In the genomic region with DNA sequence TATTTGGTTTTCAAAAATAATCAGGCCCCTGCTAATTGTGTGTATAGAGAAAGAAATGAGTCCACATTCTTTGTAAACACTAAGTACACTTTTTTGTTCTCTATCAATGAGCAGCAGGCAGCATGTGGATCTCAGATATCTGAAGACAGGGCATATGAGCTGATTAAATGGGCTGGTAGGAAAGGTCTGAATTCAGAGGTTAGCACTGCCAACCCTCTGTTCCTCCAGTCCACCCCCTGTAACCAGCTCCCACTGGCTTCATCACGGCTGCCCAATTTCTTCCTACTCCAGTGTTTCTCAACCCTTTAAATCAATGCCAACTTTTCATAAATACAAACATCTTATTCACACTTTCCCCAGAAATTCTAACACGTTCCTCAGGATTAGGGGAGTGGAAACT, we compare ENCODE assay signal across 29 cellular contexts.
"Had no signal": no experiment of that assay in that cellular context is flagged by ENCODE, and none has a peak within 500 bp of the region (broad histone marks: within the 10 kb centered on the region; RNA-seq: fewer than 3 reads in every experiment).

No MANE protein-coding gene starts in this region.

- DNase-seq: activated CD4-positive, alpha-beta memory T cell treated with anti-CD3 and anti-CD28 coated beads for 36 hours; activated CD4-positive, alpha-beta T cell treated with anti-CD3 and anti-CD28 coated beads for 4 hours; activated CD4-positive, alpha-beta T cell treated with anti-CD3 and anti-CD28 coated beads, Interleukin-2, amount 50 U/mL, for 1 hour; activated CD4-positive, CD25-positive, alpha-beta regulatory T cell treated with anti-CD3 and anti-CD28 coated beads, Interleukin-2, amount 50 U/mL, for 72 hours; activated CD8-positive, alpha-beta memory T cell treated with anti-CD3 and anti-CD28 coated beads, Interleukin-2, amount 50 U/mL, for 4 hours; activated effector memory CD4-positive, alpha-beta T cell treated with Interleukin-2 at 50 U/mL for 16 hours; activated naive CD4-positive, alpha-beta T cell treated with anti-CD3 and anti-CD28 coated beads, Interleukin-2, amount 10 ng/mL, durations not matched to agents 7 days and 5 days; activated naive CD8-positive, alpha-beta T cell treated with anti-CD3 and anti-CD28 coated beads, Interleukin-2, amount 50 U/mL, for 24 hours; activated T-cell treated with anti-CD3 and anti-CD28 coated beads for 4 hours; activated T-cell treated with anti-CD3 and anti-CD28 coated beads, Interleukin-2, amount 50 U/mL, for 4 hours; anterior cingulate cortex; caudate nucleus; cerebellar nuclear complex; NCI-H1105; NCI-H1417 treated with DMSO at 0.1 percent for 48 hours; NCI-H1694 treated with DMSO at 0.1 percent for 48 hours; NCI-H2029 treated with DMSO at 0.1 percent for 48 hours; NCI-H2107; NCI-H2171 treated with DMSO at 0.1 percent for 48 hours; NCI-H2227 treated with DMSO at 0.1 percent for 48 hours; NCI-H446; NCI-H510A treated with DMSO at 0.1 percent for 48 hours; NCI-H526 treated with DMSO at 0.1 percent for 48 hours; SHP77 treated with DMSO at 0.1 percent for 48 hours; SK-N-SH had no signal

- ATAC-seq: activated naive CD8-positive, alpha-beta T cell treated with anti-CD3 and anti-CD28 coated beads, Interleukin-2, amount 50 U/mL, for 24 hours; activated T-cell treated with anti-CD3 and anti-CD28 coated beads, Interleukin-2, amount 50 U/mL, for 4 hours; Panc1 had no signal

- H3K9me3 ChIP-seq: SK-N-SH had no signal

- FAIRE-seq: TTC549 had no signal

- H3K27ac ChIP-seq: KMS-11, SJSA1 had no signal

- H3K4me3 ChIP-seq: SJSA1 had no signal

- H3K27me3 ChIP-seq: SJSA1 had no signal

- H3K4me1 ChIP-seq: SJSA1 had no signal

- H3K36me3 ChIP-seq: SJSA1 had no signal
